ENCODE assay signal across 25 cellular contexts in the genomic region with DNA sequence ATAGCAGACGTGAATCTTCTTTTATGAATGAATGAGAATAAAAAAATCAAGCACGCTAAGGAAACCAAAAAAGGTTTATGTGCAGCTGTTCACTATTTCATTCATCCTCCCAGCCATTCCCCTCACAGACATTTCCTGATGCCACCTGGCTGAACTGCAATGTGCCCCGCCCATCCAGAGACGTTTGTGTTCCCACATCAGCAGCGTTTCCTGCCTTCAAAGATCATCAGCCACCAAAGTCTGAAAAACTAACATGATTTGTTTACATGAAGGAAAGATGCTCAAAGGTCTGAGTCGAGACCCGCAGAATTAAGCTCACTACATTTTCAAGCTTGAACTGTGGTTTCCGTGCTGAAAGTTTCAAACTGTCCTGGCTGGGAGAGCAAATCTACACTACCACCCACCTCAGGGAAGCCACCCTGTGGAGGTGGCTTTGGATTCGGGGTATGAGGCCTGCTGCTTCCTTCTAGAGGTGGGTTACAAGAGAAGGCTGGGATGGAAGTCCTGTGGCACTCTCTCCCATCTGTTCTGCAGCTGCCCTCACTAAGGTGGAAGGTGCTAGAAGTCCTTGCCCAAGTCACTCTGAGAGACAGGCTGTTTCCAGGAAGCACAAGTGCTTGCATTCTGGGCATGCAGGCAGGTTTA.
DNase-seq lines count a peak whose midpoint lies in the region; ATAC-seq and TF ChIP-seq lines count a peak whose summit lies in the region.
"Had no signal": no experiment of that assay in that cellular context is flagged by ENCODE, and none has a peak within 500 bp of the region (broad histone marks: within the 10 kb centered on the region; RNA-seq: fewer than 3 reads in every experiment).

No MANE protein-coding gene starts in this region.

- intact Hi-C loops in Calu3 (cut with micrococcal nuclease; ENCODE audit: unreplicated experiment) (no loop called here), OCI-LY7 (cut with micrococcal nuclease; ENCODE audit: unreplicated experiment) (no loop called here), left colon (cut with DNase I, micrococcal nuclease) (no loop called here), thyroid gland (cut with DNase I) (no loop called here)

- H3K36me3 Mint-ChIP-seq in activated CD4-positive, alpha-beta T cell treated with anti-CD3 and anti-CD28 coated beads, Interleukin-2, amount 10 ng/mL, durations not matched to agents 7 days and 5 days (ENCODE audit: low read depth): no peaks in the 10 kb centered on the region
- H3K36me3 Mint-ChIP-seq in Calu3 (ENCODE audit: insufficient read depth, unreplicated experiment): no peaks in the 10 kb centered on the region
- H3K36me3 Mint-ChIP-seq: natural killer cell treated with Interleukin-12 subunit alpha and Interleukin-12 subunit beta and Interleukin-15 and Interleukin-18, amount 100 ng/mL, for 72 hours had no signal

- ATAC-seq in left colon (peak; percentile 89), esophagus mucosa (no peak)
- ATAC-seq: effector memory CD8-positive, alpha-beta T cell; gastrocnemius medialis; left ventricle myocardium superior; natural killer cell treated with Interleukin-12 subunit alpha and Interleukin-12 subunit beta and Interleukin-15 and Interleukin-18, amount 100 ng/mL, for 72 hours had no signal

- H3K36me3 ChIP-seq in OCI-LY7 (ENCODE audit: insufficient read depth, low read length) (no peaks in the 10 kb centered on the region), thyroid gland (no peaks in the 10 kb centered on the region)
- H3K36me3 ChIP-seq: esophagus squamous epithelium, gastrocnemius medialis, suprapubic skin had no signal

- no peaks in the 10 kb centered on the region for H4K20me1 ChIP-seq in OCI-LY7 (ENCODE audit: insufficient read depth, low read length)

- no peaks in the 10 kb centered on the region for H3K4me1 ChIP-seq in OCI-LY7 (ENCODE audit: insufficient read depth, low read length, poor library complexity, severe bottlenecking)
- no peaks in the 10 kb centered on the region for H3K4me1 ChIP-seq in thyroid gland
- H3K4me1 ChIP-seq: esophagus squamous epithelium, gastrocnemius medialis, suprapubic skin had no signal

- POLR2A ChIA-PET in activated CD4-positive, alpha-beta T cell treated with anti-CD3 and anti-CD28 coated beads, Interleukin-2, amount 10 ng/mL, durations not matched to agents 7 days and 5 days (lab: Charles Lee): no interaction called here
- POLR2A ChIA-PET in OCI-LY7 (lab: Charles Lee): interaction anchor here (0.6 kb wide), 1 partner anchor 189 kb away, joined by 3 read pairs; no protein-coding TSS in a partner anchor

- 60 to 61% methylated on average over 9 of the region's 9 CpGs for WGBS in thyroid gland, 2 donors

- no peak for TF ChIP-seq POLR2A in thyroid gland (IDR thresholded peaks at IDR 0.05)

- H3K4me3 ChIP-seq in OCI-LY7 (ENCODE audit: low read depth, low read length, poor library complexity, severe bottlenecking): no peak overlapping the region
- no peak overlapping the region for H3K4me3 ChIP-seq in thyroid gland (replicated peaks in 1 of 3)
- H3K4me3 ChIP-seq: coronary artery, esophagus squamous epithelium, gastrocnemius medialis, skin epidermis, suprapubic skin had no signal

- H2AFZ ChIP-seq in OCI-LY7 (ENCODE audit: low read length): no peak overlapping the region

- H3K27ac ChIP-seq in OCI-LY7 (ENCODE audit: low read depth, low read length, poor library complexity, severe bottlenecking) (no peak overlapping the region), thyroid gland (no peak overlapping the region)
- H3K27ac ChIP-seq: coronary artery, esophagus squamous epithelium, gastrocnemius medialis, skin epidermis, suprapubic skin had no signal

- peaks cover 12% of the 10 kb centered on the region for H3K27me3 Mint-ChIP-seq in activated CD4-positive, alpha-beta T cell treated with anti-CD3 and anti-CD28 coated beads, Interleukin-2, amount 10 ng/mL, durations not matched to agents 7 days and 5 days
- no peaks in the 10 kb centered on the region for H3K27me3 Mint-ChIP-seq in Calu3 (ENCODE audit: unreplicated experiment)
- H3K27me3 Mint-ChIP-seq: natural killer cell treated with Interleukin-12 subunit alpha and Interleukin-12 subunit beta and Interleukin-15 and Interleukin-18, amount 100 ng/mL, for 72 hours had no signal

- peak; percentile 21 for DNase-seq in activated CD4-positive, alpha-beta T cell treated with anti-CD3 and anti-CD28 coated beads, Interleukin-2, amount 10 ng/mL, durations not matched to agents 7 days and 5 days
- no peak for DNase-seq in activated CD4-positive, alpha-beta T cell treated with anti-CD3 and anti-CD28 coated beads for 1 hour
- DNase-seq in Calu3 (peak; percentile 27), OCI-LY7 (ENCODE audit: low spot score) (peak; percentile 3), left colon (peak in 1 of 2 donors; percentile 45), hypothalamus (lab: John Stamatoyannopoulos, UW) (no peak), thyroid gland (no peak)
- DNase-seq: activated CD4-positive, CD25-positive, alpha-beta regulatory T cell; activated gamma-delta T cell; amniotic stem cell; effector memory CD8-positive, alpha-beta T cell; esophagus squamous epithelium; gastrocnemius medialis; hippocampal formation; left ventricle myocardium superior; midbrain; NCI-H1436 treated with DMSO at 0.1 percent for 48 hours; NCI-H69; stimulated activated CD4-positive, alpha-beta T cell treated with anti-CD3 and anti-CD28 coated beads, Interleukin-1b, Interleukin-23, amount 100 ng/mL, for 48 hours; T1000 had no signal

- no peaks in the 10 kb centered on the region for H3K27me3 ChIP-seq in thyroid gland
- H3K27me3 ChIP-seq: esophagus squamous epithelium, gastrocnemius medialis had no signal

- H3K9me2 ChIP-seq in OCI-LY7 (ENCODE audit: insufficient read depth, low read length): no peaks in the 10 kb centered on the region

- BruUV-seq in Calu3 (replicated peaks; lab: Mats Ljungman, UMichigan): no TSS peak
- BruUV-seq in OCI-LY7 (replicated peaks; lab: Mats Ljungman, UMichigan): no TSS peak

- H3K27ac Mint-ChIP-seq in activated CD4-positive, alpha-beta T cell treated with anti-CD3 and anti-CD28 coated beads, Interleukin-2, amount 10 ng/mL, durations not matched to agents 7 days and 5 days: no peak overlapping the region
- no peak overlapping the region for H3K27ac Mint-ChIP-seq in Calu3 (ENCODE audit: unreplicated experiment)
- H3K27ac Mint-ChIP-seq: effector memory CD8-positive, alpha-beta T cell; natural killer cell treated with Interleukin-12 subunit alpha and Interleukin-12 subunit beta and Interleukin-15 and Interleukin-18, amount 100 ng/mL, for 72 hours had no signal

- H3K79me2 ChIP-seq in OCI-LY7 (ENCODE audit: insufficient read depth, low read depth, low read length): no peaks in the 10 kb centered on the region

- H3K9me3 ChIP-seq in OCI-LY7 (ENCODE audit: low read length) (no peaks in the 10 kb centered on the region), thyroid gland (no peaks in the 10 kb centered on the region)
- H3K9me3 ChIP-seq: esophagus squamous epithelium, gastrocnemius medialis, suprapubic skin had no signal

- CTCF ChIA-PET in activated CD4-positive, alpha-beta T cell treated with anti-CD3 and anti-CD28 coated beads, Interleukin-2, amount 10 ng/mL, durations not matched to agents 7 days and 5 days (lab: Charles Lee): no interaction called here
- CTCF ChIA-PET in Calu3 (lab: Charles Lee): no interaction called here
- CTCF ChIA-PET in OCI-LY7 (lab: Charles Lee; ENCODE audit: unreplicated experiment): no interaction called here

- H3K4me2 ChIP-seq in OCI-LY7 (ENCODE audit: low read length): no peak overlapping the region

- H3K4me1 Mint-ChIP-seq in activated CD4-positive, alpha-beta T cell treated with anti-CD3 and anti-CD28 coated beads, Interleukin-2, amount 10 ng/mL, durations not matched to agents 7 days and 5 days: peaks cover 12% of the 10 kb centered on the region
- no peaks in the 10 kb centered on the region for H3K4me1 Mint-ChIP-seq in Calu3 (ENCODE audit: low read depth, unreplicated experiment)

- H3K9me3 Mint-ChIP-seq in activated CD4-positive, alpha-beta T cell treated with anti-CD3 and anti-CD28 coated beads, Interleukin-2, amount 10 ng/mL, durations not matched to agents 7 days and 5 days: no peaks in the 10 kb centered on the region
- no peaks in the 10 kb centered on the region for H3K9me3 Mint-ChIP-seq in Calu3 (ENCODE audit: low read depth, unreplicated experiment)
- H3K9me3 Mint-ChIP-seq: effector memory CD8-positive, alpha-beta T cell; natural killer cell treated with Interleukin-12 subunit alpha and Interleukin-12 subunit beta and Interleukin-15 and Interleukin-18, amount 100 ng/mL, for 72 hours had no signal

- TF ChIP-seq CTCF in Calu3 (IDR thresholded peaks at IDR 0.05; ENCODE audit: unreplicated experiment) (no peak), OCI-LY7 (conservative IDR thresholded peaks at IDR 0.05; ENCODE audit: low read length) (no peak), thyroid gland (IDR thresholded peaks at IDR 0.05) (no peak)

- H3K4me3 Mint-ChIP-seq in activated CD4-positive, alpha-beta T cell treated with anti-CD3 and anti-CD28 coated beads, Interleukin-2, amount 10 ng/mL, durations not matched to agents 7 days and 5 days: no peak overlapping the region
- no peak overlapping the region for H3K4me3 Mint-ChIP-seq in Calu3 (ENCODE audit: low read depth, unreplicated experiment)
- H3K4me3 Mint-ChIP-seq: effector memory CD8-positive, alpha-beta T cell; natural killer cell treated with Interleukin-12 subunit alpha and Interleukin-12 subunit beta and Interleukin-15 and Interleukin-18, amount 100 ng/mL, for 72 hours had no signal

Comparison
In these comparisons a context has a peak if more than half of its experiments do, and no peak if none do; other contexts are left out.
1. DNase-seq: peak in activated CD4-positive, alpha-beta T cell treated with anti-CD3 and anti-CD28 coated beads, Interleukin-2, amount 10 ng/mL, durations not matched to agents 7 days and 5 days (single experiment), Calu3 (single experiment) and OCI-LY7 (single experiment); none in activated CD4-positive, alpha-beta T cell treated with anti-CD3 and anti-CD28 coated beads for 1 hour (single experiment), hypothalamus (0 of 51) and thyroid gland (0 of 2).